ENCODE assay signal across 19 cellular contexts in genomic region chr22:43783777-43784176, GRCh38. TPM values are rescaled to one million over a fixed set of nuclear protein-coding genes. Genes with fewer than 3 reads are reported as not detected.
A peak's percentile ranks its signal among the peaks of the same experiment; 100 is the strongest.
DNase-seq lines count a peak whose midpoint lies in the region; ATAC-seq and TF ChIP-seq lines count a peak whose summit lies in the region.
"Had no signal": no experiment of that assay in that cellular context is flagged by ENCODE, and none has a peak within 500 bp of the region (broad histone marks: within the 10 kb centered on the region; RNA-seq: fewer than 3 reads in every experiment).

No MANE protein-coding gene starts in this region.

- peak; percentile 81 for ATAC-seq in GM23338
- ATAC-seq in WTC11 = peak; percentile 80
- ATAC-seq in foreskin keratinocyte = no peak
- ATAC-seq in GM19351 (IDR thresholded peaks at IDR 0.05; ENCODE audit: unreplicated experiment) = no peak
- no peak for ATAC-seq in mucosa of descending colon
- ATAC-seq: right cardiac atrium; stimulated activated naive CD8-positive, alpha-beta T cell treated with anti-CD3 and anti-CD28 coated beads, Interleukin-15, Interleukin-2, amounts not matched to agents 100 U/mL and 50 U/mL, for 24 hours; T-cell had no signal

- peak; percentile 10; the same call in 1 of the 2 replicates for TF ChIP-seq CTCF in AG04450 (IDR thresholded peaks at IDR 0.05; ENCODE audit: low read depth, low read length)
- TF ChIP-seq CTCF in GM23338 (conservative IDR thresholded peaks at IDR 0.05; ENCODE audit: low read depth in 2 of 2) = peak; percentile 43 to 54
- no peak for TF ChIP-seq CTCF in WTC11 (IDR thresholded peaks at IDR 0.05)
- TF ChIP-seq CTCF in foreskin keratinocyte (conservative IDR thresholded peaks at IDR 0.05) = peak; percentile 20
- no peak for TF ChIP-seq CTCF in mucosa of descending colon (IDR thresholded peaks at IDR 0.05)

- no peak overlapping the region for H3K4me3 ChIP-seq in AG04450 (ENCODE audit: low read depth, low read length)
- H3K4me3 ChIP-seq in GM23338 = no peak overlapping the region
- H3K4me3 ChIP-seq in mucosa of descending colon = no peak overlapping the region
- H3K4me3 ChIP-seq: left ventricle myocardium inferior, tibial nerve had no signal

- H3K36me3 ChIP-seq in GM23338 (ENCODE audit: insufficient read depth) (no peaks in the 10 kb centered on the region), mucosa of descending colon (ENCODE audit: low read depth) (no peaks in the 10 kb centered on the region)
- H3K36me3 ChIP-seq: left ventricle myocardium inferior had no signal

- H3K36me3 Mint-ChIP-seq in GM23338 (ENCODE audit: low read depth) = no peaks in the 10 kb centered on the region
- H3K36me3 Mint-ChIP-seq in WTC11 = no peaks in the 10 kb centered on the region
- H3K36me3 Mint-ChIP-seq: activated naive CD4-positive, alpha-beta T cell treated with anti-CD3 and anti-CD28 coated beads, Interleukin-2, amount 10 ng/mL, durations not matched to agents 7 days and 5 days; T-cell had no signal

- H3K79me2 ChIP-seq in GM23338 (replicated peaks; ENCODE audit: insufficient read depth) = no peaks in the 10 kb centered on the region

- no peaks in the 10 kb centered on the region for H3K27me3 ChIP-seq in AG04450 (ENCODE audit: control insufficient read depth, insufficient read depth, low read length)
- H3K27me3 ChIP-seq in GM23338 (ENCODE audit: insufficient read depth) = no peaks in the 10 kb centered on the region
- H3K27me3 ChIP-seq in foreskin keratinocyte = peaks cover 2% of the 10 kb centered on the region
- H3K27me3 ChIP-seq: tibial nerve had no signal

- H3K9me3 ChIP-seq in AG04450 (ENCODE audit: control insufficient read depth, insufficient read depth, low read length) = no peaks in the 10 kb centered on the region
- H3K9me3 ChIP-seq in mucosa of descending colon = no peaks in the 10 kb centered on the region

- H3K4me1 Mint-ChIP-seq in GM23338 (no peaks in the 10 kb centered on the region), WTC11 (no peaks in the 10 kb centered on the region)
- H3K4me1 Mint-ChIP-seq: activated naive CD4-positive, alpha-beta T cell treated with anti-CD3 and anti-CD28 coated beads, Interleukin-2, amount 10 ng/mL, durations not matched to agents 7 days and 5 days; T-cell had no signal

- H4K20me1 ChIP-seq in GM23338 (replicated peaks; ENCODE audit: insufficient read depth) = no peaks in the 10 kb centered on the region

- H3K27ac Mint-ChIP-seq in GM23338 (no peak overlapping the region), WTC11 (no peak overlapping the region)
- H3K27ac Mint-ChIP-seq: activated naive CD4-positive, alpha-beta T cell treated with anti-CD3 and anti-CD28 coated beads, Interleukin-2, amount 10 ng/mL, durations not matched to agents 7 days and 5 days; T-cell had no signal

- H3K4me3 Mint-ChIP-seq in GM23338 = no peak overlapping the region
- no peak overlapping the region for H3K4me3 Mint-ChIP-seq in WTC11
- H3K4me3 Mint-ChIP-seq: activated naive CD4-positive, alpha-beta T cell treated with anti-CD3 and anti-CD28 coated beads, Interleukin-2, amount 10 ng/mL, durations not matched to agents 7 days and 5 days; T-cell had no signal

- H3K27ac ChIP-seq in AG04450 (ENCODE audit: low read depth, low read length) = no peak overlapping the region
- no peak overlapping the region for H3K27ac ChIP-seq in GM23338 (ENCODE audit: low read depth)
- no peak overlapping the region for H3K27ac ChIP-seq in foreskin keratinocyte
- H3K27ac ChIP-seq: left ventricle myocardium inferior, tibial nerve had no signal

- no peak overlapping the region for H3K4me2 ChIP-seq in GM23338

- H3K27me3 Mint-ChIP-seq in GM23338 (ENCODE audit: insufficient read depth, low read depth, poor library complexity) = no peaks in the 10 kb centered on the region
- no peaks in the 10 kb centered on the region; the same call in 1 of the 2 replicates for H3K27me3 Mint-ChIP-seq in WTC11 (ENCODE audit: low read depth)
- H3K27me3 Mint-ChIP-seq: activated naive CD4-positive, alpha-beta T cell treated with anti-CD3 and anti-CD28 coated beads, Interleukin-2, amount 10 ng/mL, durations not matched to agents 7 days and 5 days had no signal

- H3K9me2 ChIP-seq in GM23338 (ENCODE audit: insufficient read depth) = no peaks in the 10 kb centered on the region

- no peaks in the 10 kb centered on the region for H3F3A ChIP-seq in GM23338 (replicated peaks; ENCODE audit: low read depth)

- H3K4me1 ChIP-seq in GM23338 (ENCODE audit: insufficient read depth) (no peaks in the 10 kb centered on the region), foreskin keratinocyte (no peaks in the 10 kb centered on the region), mucosa of descending colon (ENCODE audit: low read depth) (no peaks in the 10 kb centered on the region)
- H3K4me1 ChIP-seq: tibial nerve had no signal

- CTCF ChIA-PET in AG04450 (lab: Charles Lee) (interaction anchor here (0.8 kb wide), 1 partner anchor 13 kb away, joined by 3 read pairs; no protein-coding TSS in a partner anchor), WTC11 (lab: Charles Lee) (interaction anchor here (1.3 kb wide), 1 partner anchor 100 kb away, joined by 5 read pairs; no protein-coding TSS in a partner anchor)

- DNase-seq in AG04450 (ENCODE audit: low read depth, low spot score) (no peak), GM23338 (ENCODE audit: low spot score) (peak; percentile 49), WTC11 (ENCODE audit: low spot score) (no peak), foreskin keratinocyte (no peak), EL (no peak), mucosa of descending colon (no peak)
- DNase-seq in activated naive CD4-positive, alpha-beta T cell treated with Interleukin-2 at 50 U/mL for 16 hours = no peak
- DNase-seq: activated CD4-positive, alpha-beta T cell treated with anti-CD3 and anti-CD28 coated beads, Interleukin-2, amount 50 U/mL, for 4 hours; activated naive CD4-positive, alpha-beta T cell treated with anti-CD3 and anti-CD28 coated beads, Interleukin-2, amount 10 ng/mL, durations not matched to agents 7 days and 5 days; left ventricle myocardium inferior; NCI-H2029 treated with DMSO at 0.1 percent for 48 hours; NCI-H446 treated with DMSO at 0.1 percent for 48 hours; nucleus accumbens; right cardiac atrium; Right ventricle myocardium superior; stimulated activated naive CD8-positive, alpha-beta T cell treated with anti-CD3 and anti-CD28 coated beads, Interleukin-15, Interleukin-2, amounts not matched to agents 100 U/mL and 50 U/mL, for 24 hours; T-cell had no signal

- H2AFZ ChIP-seq in GM23338 = no peak overlapping the region

- intact Hi-C loops in mucosa of descending colon (cut with DNase I, micrococcal nuclease) = no loop called here

- POLR2A ChIA-PET in AG04450 (lab: Yijun Ruan, JAX) (no interaction called here), WTC11 (lab: Charles Lee) (no interaction called here)

- H3K9me3 Mint-ChIP-seq in GM23338 = no peaks in the 10 kb centered on the region
- H3K9me3 Mint-ChIP-seq in WTC11 = no peaks in the 10 kb centered on the region
- H3K9me3 Mint-ChIP-seq: activated naive CD4-positive, alpha-beta T cell treated with anti-CD3 and anti-CD28 coated beads, Interleukin-2, amount 10 ng/mL, durations not matched to agents 7 days and 5 days; T-cell had no signal

TF ChIP-seq in GM23338, 12 proteins besides CTCF, POLR2A, EP300 and RAD21 (continues in another document):
- no peak for TF ChIP-seq ZNF114 (CRISPR knock-in tag; IDR thresholded peaks at IDR 0.05)
- TF ChIP-seq CREB1 (CRISPR knock-in tag; IDR thresholded peaks at IDR 0.05; ENCODE audit: low read depth) = no peak
- no peak for TF ChIP-seq STAT1 (IDR thresholded peaks at IDR 0.05; ENCODE audit: unreplicated experiment)
- TF ChIP-seq POLR2AphosphoS5 (IDR thresholded peaks at IDR 0.05; ENCODE audit: low read depth) = no peak

TF ChIP-seq in WTC11, 78 proteins besides CTCF, POLR2A, EP300 and RAD21:
- TF ChIP-seq ZNF532 (CRISPR knock-in tag; IDR thresholded peaks at IDR 0.05; ENCODE audit: borderline replicate concordance) (no peak), ZNF416 (CRISPR knock-in tag; IDR thresholded peaks at IDR 0.05) (no peak)

RNA-seq across cellular contexts. Expression of gene EFCAB6, which starts 28.3 kb away (rescaled TPM):
- polyA plus RNA-seq in AG04450 (2011; rRNA removed) (0.92 and 1.4 TPM in 2 replicates), GM23338 (2016; fragmentation: Nextera tagmentation; extraction: Ambion mirVana) (1.1 and 1.2 TPM in 2 replicates), foreskin keratinocyte (0.09 and 0.13 TPM in 2 replicates)
- polyA minus RNA-seq in AG04450 (2011; rRNA and poly(A)+ RNA removed) = 0.46 and 0.74 TPM in 2 replicates
- 1.8 and 1.9 TPM in 2 replicates for total RNA-seq in GM23338 (2014; rRNA removed; shearing (Covaris generic))
- total RNA-seq in WTC11 (2021) (0.25 to 0.94 TPM (median 0.41 TPM) in 3 replicates), foreskin keratinocyte (0.24 and 0.35 TPM in 2 replicates), mucosa of descending colon (1 to 10 TPM; 1.1 to 1.8 (median 1.7) TPM)

Comparison
In these comparisons a context has a peak if more than half of its experiments do, and no peak if none do; other contexts are left out.
1. CTCF ChIP-seq: peak in AG04450 (single experiment), GM23338 (2 of 2) and foreskin keratinocyte (single experiment); none in WTC11 (single experiment) and mucosa of descending colon (single experiment).
2. ATAC-seq: peak in GM23338 (single experiment) and WTC11 (single experiment); none in foreskin keratinocyte (single experiment), GM19351 (single experiment) and mucosa of descending colon (single experiment).